19 cellular contexts compared by ENCODE assay signal in the genomic region with DNA sequence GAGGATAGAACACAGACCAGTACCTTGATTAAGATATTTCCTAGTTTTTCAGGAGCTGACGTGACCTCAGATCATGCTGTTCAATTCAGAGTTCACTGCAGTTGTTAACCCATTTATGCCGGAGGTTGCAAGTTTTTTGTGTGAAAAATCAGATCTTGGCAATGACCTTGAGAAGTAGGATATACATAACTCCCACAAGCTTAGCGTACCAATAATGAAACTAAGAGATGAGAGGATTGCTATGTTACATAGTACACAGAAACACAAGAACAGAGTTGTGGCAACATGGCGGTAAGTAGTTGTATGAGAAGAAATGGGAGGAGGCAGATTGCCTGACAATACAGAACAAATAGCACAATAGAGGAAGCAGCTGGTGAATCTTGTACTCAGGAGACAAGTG.
"Had no signal": no experiment of that assay in that cellular context is flagged by ENCODE, and none has a peak within 500 bp of the region (broad histone marks: within the 10 kb centered on the region; RNA-seq: fewer than 3 reads in every experiment).

No MANE protein-coding gene starts in this region.

- H3K27ac Mint-ChIP-seq: stimulated activated memory B cell treated with anti-CD40 and anti-IgM and Interleukin-4, amounts not matched to agents 10 μg/mL and 1 μg/mL and 100 μg/mL, for 72 hours; type B pancreatic cell had no signal

- H3K4me3 ChIP-seq: gastrocnemius medialis, pancreas, smooth muscle cell, testis had no signal

- H3K27me3 ChIP-seq: brain microvascular endothelial cell, gastrocnemius medialis, pancreas, testis had no signal

- H3K27ac ChIP-seq: brain microvascular endothelial cell, gastrocnemius medialis, pancreas, testis had no signal

- ATAC-seq: activated CD4-positive, CD25-positive, alpha-beta regulatory T cell treated with anti-CD3 and anti-CD28 coated beads, Interleukin-2, amount 50 U/mL, for 24 hours; activated naive CD8-positive, alpha-beta T cell treated with anti-CD3 and anti-CD28 coated beads, Interleukin-2, amount 50 U/mL, for 24 hours; esophagus mucosa; gastrocnemius medialis; left ventricle myocardium superior; pancreas; sciatic nerve; stimulated activated memory B cell treated with anti-CD40 and anti-IgM and Interleukin-4, amounts not matched to agents 10 μg/mL and 1 μg/mL and 100 μg/mL, for 72 hours had no signal

- H3K4me1 ChIP-seq: gastrocnemius medialis, pancreas, testis had no signal

- H3K9me3 Mint-ChIP-seq: activated naive CD8-positive, alpha-beta T cell treated with anti-CD3 and anti-CD28 coated beads, Interleukin-2, amount 50 U/mL, for 24 hours; stimulated activated memory B cell treated with anti-CD40 and anti-IgM and Interleukin-4, amounts not matched to agents 10 μg/mL and 1 μg/mL and 100 μg/mL, for 72 hours; type B pancreatic cell had no signal

- H3K4me3 Mint-ChIP-seq: activated naive CD8-positive, alpha-beta T cell treated with anti-CD3 and anti-CD28 coated beads, Interleukin-2, amount 50 U/mL, for 24 hours; stimulated activated memory B cell treated with anti-CD40 and anti-IgM and Interleukin-4, amounts not matched to agents 10 μg/mL and 1 μg/mL and 100 μg/mL, for 72 hours; type B pancreatic cell had no signal

- DNase-seq: activated naive CD4-positive, alpha-beta T cell treated with Interleukin-2 at 50 U/mL for 16 hours; activated naive CD8-positive, alpha-beta T cell treated with anti-CD3 and anti-CD28 coated beads, Interleukin-2, amount 50 U/mL, for 24 hours; aorta; brain microvascular endothelial cell; cortex of kidney; gastrocnemius medialis; head of caudate nucleus; kidney glomerular epithelial cell; left ventricle myocardium superior; pancreas; stimulated activated CD4-positive, alpha-beta T cell treated with anti-CD3 and anti-CD28 coated beads, Interleukin-4, amount 100 ng/mL, for 24 hours; T1000; testis had no signal

- H3K27me3 Mint-ChIP-seq: activated naive CD8-positive, alpha-beta T cell treated with anti-CD3 and anti-CD28 coated beads, Interleukin-2, amount 50 U/mL, for 24 hours; stimulated activated memory B cell treated with anti-CD40 and anti-IgM and Interleukin-4, amounts not matched to agents 10 μg/mL and 1 μg/mL and 100 μg/mL, for 72 hours; type B pancreatic cell had no signal

- H3K9me3 ChIP-seq: gastrocnemius medialis, pancreas, testis had no signal
